ENCODE assay signal across 26 cellular contexts in the genomic region with DNA sequence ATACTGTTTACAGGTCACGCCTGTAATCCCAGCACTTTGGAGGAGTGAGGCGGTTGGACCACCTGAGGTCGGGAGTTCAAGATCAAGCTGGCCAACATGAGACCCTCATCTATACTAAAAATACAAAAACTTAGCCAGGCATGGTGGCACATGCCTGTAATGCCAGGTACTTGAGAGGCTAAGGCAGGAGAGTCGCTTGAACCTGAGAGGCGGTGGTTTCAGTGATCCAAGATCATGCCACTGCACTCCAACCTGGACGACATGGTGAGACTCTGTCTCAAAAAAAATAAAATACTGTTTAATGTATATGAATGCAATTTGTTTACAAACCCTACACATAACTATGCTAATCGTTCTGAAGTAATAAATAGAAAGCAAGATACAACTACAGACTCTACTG.
"Had no signal": no experiment of that assay in that cellular context is flagged by ENCODE, and none has a peak within 500 bp of the region (broad histone marks: within the 10 kb centered on the region; RNA-seq: fewer than 3 reads in every experiment).

No MANE protein-coding gene starts in this region.

- H3K27ac ChIP-seq: colonic mucosa, epithelial cell of prostate, esophagus squamous epithelium, gastrocnemius medialis, heart right ventricle, left lung had no signal

- H3K4me3 Mint-ChIP-seq: dendritic cell treated with granulocyte-macrophage colony-stimulating factor and Interleukin-4, amounts not matched to agents 40 ng/mL and 50 ng/mL, for 4 days; effector memory CD8-positive, alpha-beta T cell; endodermal cell; memory B cell; naive thymus-derived CD4-positive, alpha-beta T cell had no signal

- DNase-seq: colonic mucosa; cortex of kidney; effector CD8-positive, alpha-beta T cell; effector memory CD8-positive, alpha-beta T cell; endodermal cell; erythroblast; esophagus squamous epithelium; foreskin fibroblast; foreskin melanocyte; gastrocnemius medialis; glutamatergic neuron; head of caudate nucleus; heart right ventricle; hippocampal formation; left cardiac atrium; left lung; left ventricle myocardium superior; mammary epithelial cell; mesendoderm; midbrain; naive thymus-derived CD4-positive, alpha-beta T cell had no signal

- ATAC-seq: effector memory CD8-positive, alpha-beta T cell; esophagus mucosa; gastrocnemius medialis; heart right ventricle; left cardiac atrium; left lung; left ventricle myocardium superior; naive thymus-derived CD4-positive, alpha-beta T cell had no signal

- H3K4me3 ChIP-seq: colonic mucosa, esophagus squamous epithelium, gastrocnemius medialis, heart right ventricle, left lung, lung had no signal

- H3K27ac Mint-ChIP-seq: dendritic cell treated with granulocyte-macrophage colony-stimulating factor and Interleukin-4, amounts not matched to agents 40 ng/mL and 50 ng/mL, for 4 days; effector memory CD8-positive, alpha-beta T cell; endodermal cell; memory B cell; naive thymus-derived CD4-positive, alpha-beta T cell had no signal

- H3K27me3 Mint-ChIP-seq: dendritic cell treated with granulocyte-macrophage colony-stimulating factor and Interleukin-4, amounts not matched to agents 40 ng/mL and 50 ng/mL, for 4 days; effector memory CD8-positive, alpha-beta T cell; memory B cell; naive thymus-derived CD4-positive, alpha-beta T cell had no signal

- H3K36me3 Mint-ChIP-seq: memory B cell; naive thymus-derived CD4-positive, alpha-beta T cell had no signal

- H3K9me3 Mint-ChIP-seq: effector memory CD8-positive, alpha-beta T cell; endodermal cell; memory B cell had no signal

- H3K9me3 ChIP-seq: colonic mucosa, gastrocnemius medialis, heart right ventricle had no signal

- H3K36me3 ChIP-seq: colonic mucosa, esophagus squamous epithelium, gastrocnemius medialis, heart right ventricle, left lung had no signal

- H3K4me1 ChIP-seq: colonic mucosa, esophagus squamous epithelium, gastrocnemius medialis, heart right ventricle, left lung had no signal

- H3K27me3 ChIP-seq: colonic mucosa, esophagus squamous epithelium, gastrocnemius medialis, left lung had no signal
